ENCODE assay signal across 9 cellular contexts in the genomic region with DNA sequence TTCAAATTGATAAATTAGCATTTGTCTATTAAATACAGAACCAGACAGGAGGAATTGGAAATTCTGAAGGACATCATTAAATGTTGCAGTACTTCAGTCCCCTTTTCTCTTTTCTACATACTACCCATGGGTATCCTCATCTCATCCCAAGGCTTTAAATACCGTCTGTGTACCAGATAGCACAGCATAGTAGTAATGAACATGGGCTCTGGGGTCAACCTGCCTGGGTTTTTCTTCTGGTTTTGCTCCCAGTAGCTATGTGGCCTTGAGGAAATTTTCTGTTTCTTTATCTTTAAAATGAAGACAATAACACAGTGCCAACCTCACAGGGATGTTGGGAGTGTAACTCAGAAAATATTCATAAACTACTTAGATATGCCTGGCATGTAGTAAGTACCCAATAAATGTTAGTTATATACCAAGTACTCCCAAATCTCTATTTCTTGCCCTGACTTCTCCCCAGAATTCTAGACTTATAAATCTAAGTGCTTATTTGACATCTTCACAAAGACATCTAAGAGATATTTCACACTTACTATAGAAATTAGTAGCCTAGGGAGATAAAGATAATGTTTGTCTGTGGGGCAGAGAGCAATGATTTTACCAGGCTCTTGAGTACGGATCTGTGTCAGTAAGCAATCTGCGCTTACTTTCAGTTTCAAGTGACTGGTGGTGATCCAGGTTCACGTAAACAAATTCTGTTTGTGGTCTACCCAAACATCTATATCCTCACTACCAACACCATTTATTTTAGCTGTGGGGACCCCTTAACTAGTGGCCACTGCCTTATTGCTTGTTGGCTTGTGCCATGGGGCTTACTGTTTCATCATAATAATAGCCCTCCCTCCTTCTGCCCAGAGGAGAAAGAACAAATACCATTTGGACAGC. TPM values are rescaled to one million over a fixed set of nuclear protein-coding genes. Genes with fewer than 3 reads are reported as not detected.
DNase-seq lines count a peak whose midpoint lies in the region; ATAC-seq and TF ChIP-seq lines count a peak whose summit lies in the region.
"Had no signal": no experiment of that assay in that cellular context is flagged by ENCODE, and none has a peak within 500 bp of the region (broad histone marks: within the 10 kb centered on the region; RNA-seq: fewer than 3 reads in every experiment).

No MANE protein-coding gene starts in this region.

- no peak for TF ChIP-seq POLR2A in vagina (IDR thresholded peaks at IDR 0.05)

- peak overlapping the region; percentile 88 for H3K27ac Mint-ChIP-seq in activated T-cell treated with anti-CD3 and anti-CD28 coated beads, Interleukin-2, amount 50 U/mL, for 24 hours
- peak overlapping the region; percentile 97 for H3K27ac Mint-ChIP-seq in activated B cell treated with CpG ODN at 0.5 μM for 24 hours

- H3K9me3 Mint-ChIP-seq in activated T-cell treated with anti-CD3 and anti-CD28 coated beads, Interleukin-2, amount 50 U/mL, for 24 hours = peaks cover 23% of the 10 kb centered on the region
- peaks cover 10% of the 10 kb centered on the region for H3K9me3 Mint-ChIP-seq in activated B cell treated with CpG ODN at 0.5 μM for 24 hours

- H3K4me3 ChIP-seq in vagina = peak overlapping the region in 1 of 2 donors; percentile 1

- no peak overlapping the region for H3K27ac ChIP-seq in vagina

- no peaks in the 10 kb centered on the region for H3K9me3 ChIP-seq in vagina

- CTCF ChIA-PET in activated B cell treated with CpG ODN at 0.5 μM for 24 hours (lab: Charles Lee) = no interaction called here

- peak overlapping the region; percentile 68 for H3K4me3 Mint-ChIP-seq in activated T-cell treated with anti-CD3 and anti-CD28 coated beads, Interleukin-2, amount 50 U/mL, for 24 hours
- peak overlapping the region; percentile 73 for H3K4me3 Mint-ChIP-seq in activated B cell treated with CpG ODN at 0.5 μM for 24 hours

- H3K27me3 ChIP-seq in vagina = no peaks in the 10 kb centered on the region

- H3K4me1 Mint-ChIP-seq in activated T-cell treated with anti-CD3 and anti-CD28 coated beads, Interleukin-2, amount 50 U/mL, for 24 hours (ENCODE audit: low read depth) = peaks cover 47% of the 10 kb centered on the region
- peaks cover 68% of the 10 kb centered on the region for H3K4me1 Mint-ChIP-seq in activated B cell treated with CpG ODN at 0.5 μM for 24 hours

- POLR2A ChIA-PET in activated B cell treated with CpG ODN at 0.5 μM for 24 hours (lab: Charles Lee) = interaction anchor here (0.6 to 1.2 kb wide), 4 partner anchors 14 to 51 kb away, joined by 3 to 5 read pairs (median 3); no protein-coding TSS in a partner anchor

- intact Hi-C loops in activated B cell treated with CpG ODN at 0.5 μM for 24 hours (cut with micrococcal nuclease) = no loop called here
- intact Hi-C loops in left ventricle myocardium superior (cut with micrococcal nuclease) = no loop called here
- intact Hi-C loops in vagina (cut with DNase I) = no loop called here

- H3K4me1 ChIP-seq in vagina = no peaks in the 10 kb centered on the region

- H3K27me3 Mint-ChIP-seq in activated T-cell treated with anti-CD3 and anti-CD28 coated beads, Interleukin-2, amount 50 U/mL, for 24 hours = no peaks in the 10 kb centered on the region
- no peaks in the 10 kb centered on the region for H3K27me3 Mint-ChIP-seq in activated B cell treated with CpG ODN at 0.5 μM for 24 hours

- peak; percentile 84 for ATAC-seq in HG02981 (IDR thresholded peaks at IDR 0.05; ENCODE audit: unreplicated experiment)
- peak; percentile 85 for ATAC-seq in activated B cell treated with CpG ODN at 0.5 μM for 24 hours (ENCODE audit: low read depth)
- ATAC-seq in stimulated activated naive CD8-positive, alpha-beta T cell treated with anti-CD3 and anti-CD28 coated beads, Interleukin-15, Interleukin-2, amounts not matched to agents 100 U/mL and 50 U/mL, for 24 hours = peak; percentile 83
- no peak for ATAC-seq in left ventricle myocardium superior

- peaks cover 20% of the 10 kb centered on the region for H3K36me3 Mint-ChIP-seq in activated T-cell treated with anti-CD3 and anti-CD28 coated beads, Interleukin-2, amount 50 U/mL, for 24 hours (ENCODE audit: low read depth)
- H3K36me3 Mint-ChIP-seq in activated B cell treated with CpG ODN at 0.5 μM for 24 hours (ENCODE audit: low read depth) = peaks cover 16% of the 10 kb centered on the region

- TF ChIP-seq CTCF in activated B cell treated with CpG ODN at 0.5 μM for 24 hours (IDR thresholded peaks at IDR 0.05) (no peak), vagina (IDR thresholded peaks at IDR 0.05) (no peak)

- DNase-seq in activated T-cell treated with anti-CD3 and anti-CD28 coated beads, Interleukin-2, amount 50 U/mL, for 24 hours = no peak
- no peak for DNase-seq in activated T-cell treated with anti-CD3 and anti-CD28 coated beads for 4 hours
- DNase-seq in activated B cell treated with CpG ODN at 0.5 μM for 24 hours = no peak
- DNase-seq in stimulated activated naive CD8-positive, alpha-beta T cell treated with anti-CD3 and anti-CD28 coated beads, Interleukin-15, Interleukin-2, amounts not matched to agents 100 U/mL and 50 U/mL, for 24 hours = no peak
- DNase-seq in left ventricle myocardium superior = no peak
- DNase-seq in SKM-1 treated with dmso at 0.1 percent for 144 hours (lab: John Stamatoyannopoulos, UW; ENCODE audit: unreplicated experiment) = no peak
- DNase-seq in vagina (ENCODE audit: extremely low spot score in 2 of 2) = no peak
- DNase-seq: Right ventricle myocardium superior had no signal

- H3K36me3 ChIP-seq in vagina = no peaks in the 10 kb centered on the region

RNA-seq across cellular contexts. Expression of a gene that starts 37.3 kb away (rescaled TPM):
- total RNA-seq in activated B cell treated with CpG ODN at 0.5 μM for 24 hours = 4.1 and 5.5 TPM in 2 replicates
- total RNA-seq in left ventricle myocardium superior = 2.6 TPM
- total RNA-seq in vagina = 11.0 TPM
